In genomic region chr4:92599044-92599443, GRCh38 we compare ENCODE assay signal across 1 cellular context.
TF ChIP-seq lines count a peak whose summit lies in the region.

No MANE protein-coding gene starts in this region.

TF ChIP-seq in GM23338, 12 proteins besides CTCF, POLR2A, EP300 and RAD21 (continued from another document):
- TF ChIP-seq POLR2AphosphoS5 (IDR thresholded peaks at IDR 0.05; ENCODE audit: low read depth) (no peak), ETS1 (IDR thresholded peaks at IDR 0.05) (no peak), NANOG (IDR thresholded peaks at IDR 0.05; ENCODE audit: borderline replicate concordance) (no peak)
